Comparison of ENCODE assay signal across 20 cellular contexts in genomic region chr1:183444243-183444642, GRCh38. TPM values are rescaled to one million over a fixed set of nuclear protein-coding genes. Genes with fewer than 3 reads are reported as not detected.
DNase-seq lines count a peak whose midpoint lies in the region; ATAC-seq and TF ChIP-seq lines count a peak whose summit lies in the region.
"Had no signal": no experiment of that assay in that cellular context is flagged by ENCODE, and none has a peak within 500 bp of the region (broad histone marks: within the 10 kb centered on the region; RNA-seq: fewer than 3 reads in every experiment).

No MANE protein-coding gene starts in this region.

- DNase-seq in COLO829 (ENCODE audit: low spot score) (peak; percentile 65), M059J (ENCODE audit: low read depth) (peak; percentile 51), choroid plexus epithelial cell (ENCODE audit: low read depth) (peak; percentile 37), iris pigment epithelial cell (ENCODE audit: low read depth) (peak; percentile 54), DMS153 treated with DMSO at 0.1 percent for 48 hours (lab: John Stamatoyannopoulos, UW; ENCODE audit: unreplicated experiment) (no peak), heart right ventricle (no peak), T1000 (lab: John Stamatoyannopoulos, UW) (no peak)
- DNase-seq: amniotic stem cell; cortex of kidney; Karpas-422; left ventricle myocardium inferior; NCI-H510A treated with DMSO at 0.1 percent for 48 hours; posterior cingulate gyrus; spleen; stimulated activated naive CD8-positive, alpha-beta T cell treated with anti-CD3 and anti-CD28 coated beads, Interleukin-15, Interleukin-2, amounts not matched to agents 100 U/mL and 50 U/mL, for 24 hours; WERI-Rb-1 had no signal

- WGBS in heart right ventricle, 2 donors = 58 to 67% methylated on average over 3 of the region's 3 CpGs

- H3K27ac ChIP-seq in heart right ventricle = no peak overlapping the region
- H3K27ac ChIP-seq: left ventricle myocardium inferior, spleen, WERI-Rb-1 had no signal

- no peaks in the 10 kb centered on the region for H3K4me1 ChIP-seq in heart right ventricle
- H3K4me1 ChIP-seq: left ventricle myocardium inferior, spleen had no signal

- TF ChIP-seq CTCF in choroid plexus epithelial cell (conservative IDR thresholded peaks at IDR 0.05; ENCODE audit: low read depth, low read length) = no peak
- TF ChIP-seq CTCF in heart right ventricle (IDR thresholded peaks at IDR 0.05) = no peak

- H3K36me3 ChIP-seq in heart right ventricle = no peaks in the 10 kb centered on the region
- H3K36me3 ChIP-seq: left ventricle myocardium inferior, spleen, WERI-Rb-1 had no signal

- intact Hi-C loops in heart right ventricle (cut with DNase I) = loop anchor here in 1 of 10 donors (10.0 kb wide), 1 partner anchor 99 kb away; no protein-coding TSS in a partner anchor

- ATAC-seq in heart right ventricle (no peak), GM21390 (IDR thresholded peaks at IDR 0.05; ENCODE audit: unreplicated experiment) (no peak)
- ATAC-seq: activated T-helper 17 cell treated with anti-CD3 and anti-CD28 coated beads, Interleukin-2, amount 50 U/mL, for 72 hours; Panc1; stimulated activated naive CD8-positive, alpha-beta T cell treated with anti-CD3 and anti-CD28 coated beads, Interleukin-15, Interleukin-2, amounts not matched to agents 100 U/mL and 50 U/mL, for 24 hours had no signal

- H3K9me3 ChIP-seq in heart right ventricle = no peaks in the 10 kb centered on the region
- H3K9me3 ChIP-seq: Caco-2, left ventricle myocardium inferior, spleen had no signal

- H3K4me3 ChIP-seq in choroid plexus epithelial cell (ENCODE audit: low read depth, low read length) = no peak overlapping the region
- no peak overlapping the region for H3K4me3 ChIP-seq in heart right ventricle
- H3K4me3 ChIP-seq: left ventricle myocardium inferior, spleen had no signal

- peaks cover 0 to 10% (median 0%) of the 10 kb centered on the region in 7 donors for H3K27me3 ChIP-seq in heart right ventricle
- H3K27me3 ChIP-seq: spleen had no signal

RNA-seq across cellular contexts. Expression of gene NMNAT2, which starts 26.1 kb away (rescaled TPM):
- total RNA-seq in M059J (2014; rRNA removed; shearing (Covaris generic)) = 8.2 and 25.2 TPM in 2 replicates
- 1 to 10 TPM; 1.5 to 5.8 (median 2.3) TPM for total RNA-seq in heart right ventricle
- polyA plus RNA-seq in heart right ventricle = under 1 TPM; 0.23 to 0.73 TPM
- total RNA-seq: activated T-helper 17 cell treated with anti-CD3 and anti-CD28 coated beads, Interleukin-2, amount 50 U/mL, for 72 hours had no signal

RNA-seq across cellular contexts. Expression of gene SMG7, which starts 28.1 kb away (rescaled TPM):
- total RNA-seq in M059J (2014; rRNA removed; shearing (Covaris generic)) = 31.7 and 65.6 TPM in 2 replicates
- total RNA-seq in heart right ventricle = 10 to 100 TPM; 34.3 to 46.6 (median 39.2) TPM
- polyA plus RNA-seq in heart right ventricle = 10 to 100 TPM; 16.0 to 16.8 TPM

Comparison
In these comparisons a context has a peak if more than half of its experiments do, and no peak if none do; other contexts are left out.
1. DNase-seq: peak in COLO829 (single experiment), M059J (single experiment), choroid plexus epithelial cell (single experiment) and iris pigment epithelial cell (single experiment); none in DMS153 treated with DMSO at 0.1 percent for 48 hours (single experiment), heart right ventricle (0 of 2) and T1000 (single experiment).